In genomic region chr7:150046290-150047194, GRCh38 we compare ENCODE assay signal across 7 cellular contexts.
DNase-seq lines count a peak whose midpoint lies in the region; TF ChIP-seq lines count a peak whose summit lies in the region.
"Not testable (repeated sequence)": the region's sequence is repeated elsewhere in the genome, so short reads cannot be mapped to it uniquely, and the experiment has no call there.

No MANE protein-coding gene starts in this region.

- not testable (repeated sequence) for H3K9me3 Mint-ChIP-seq in T-helper 2 cell treated with Interferon-gamma antibody and Interleukin-4, amounts not matched to agents 5 μg/mL and 100 μg/mL, for 36 hours; activated T-helper 2 cell treated with anti-CD3 and anti-CD28 coated beads, Interferon-gamma antibody, Interleukin-2, Interleukin-4, amounts not matched to agents 10 μg/mL and 5 μg/mL and 100 μg/mL, durations not matched to agents 14 hours and 24 hours and 36 hours; chondrocyte (ENCODE audit: low read depth); neural crest cell

- H3K4me1 ChIP-seq in iPS-20b (ENCODE audit: insufficient read depth, low read length): not testable (repeated sequence)

- H3K4me3 Mint-ChIP-seq in T-helper 2 cell treated with Interferon-gamma antibody and Interleukin-4, amounts not matched to agents 5 μg/mL and 100 μg/mL, for 36 hours: peak overlapping the region; percentile 53
- peak overlapping the region; percentile 47 for H3K4me3 Mint-ChIP-seq in activated T-helper 2 cell treated with anti-CD3 and anti-CD28 coated beads, Interferon-gamma antibody, Interleukin-2, Interleukin-4, amounts not matched to agents 10 μg/mL and 5 μg/mL and 100 μg/mL, durations not matched to agents 14 hours and 24 hours and 36 hours (ENCODE audit: low read depth)
- peak overlapping the region; percentile 51 for H3K4me3 Mint-ChIP-seq in chondrocyte (ENCODE audit: unreplicated experiment)
- peak overlapping the region; percentile 78 for H3K4me3 Mint-ChIP-seq in neural crest cell

- not testable (repeated sequence) for H3K9ac ChIP-seq in iPS-20b (ENCODE audit: low read depth, low read length)

- intact Hi-C loops in activated T-helper 2 cell treated with anti-CD3 and anti-CD28 coated beads, Interferon-gamma antibody, Interleukin-2, Interleukin-4, amounts not matched to agents 10 μg/mL and 5 μg/mL and 100 μg/mL, durations not matched to agents 14 hours and 24 hours and 36 hours (cut with micrococcal nuclease): loop anchor here (5.0 kb wide), 1 partner anchor 164 kb away; no protein-coding TSS in a partner anchor

- H3K27me3 ChIP-seq in iPS-20b (ENCODE audit: insufficient read depth, low read length): peaks cover 46% of the 10 kb centered on the region

- in situ Hi-C loops in KBM-7 (cut with MboI; ENCODE audit: low pct_unique_long_range_greater_than_20kb, low sequenced_read_pairs): not testable (repeated sequence)

- not testable (repeated sequence) for H3K4me1 Mint-ChIP-seq in T-helper 2 cell treated with Interferon-gamma antibody and Interleukin-4, amounts not matched to agents 5 μg/mL and 100 μg/mL, for 36 hours (ENCODE audit: low read depth); activated T-helper 2 cell treated with anti-CD3 and anti-CD28 coated beads, Interferon-gamma antibody, Interleukin-2, Interleukin-4, amounts not matched to agents 10 μg/mL and 5 μg/mL and 100 μg/mL, durations not matched to agents 14 hours and 24 hours and 36 hours (ENCODE audit: low read depth); neural crest cell
- H3K4me1 Mint-ChIP-seq in chondrocyte (ENCODE audit: low read depth): peaks cover 12% of the 10 kb centered on the region

- peak; percentile 84 for DNase-seq in DMS 273 (lab: John Stamatoyannopoulos, UW; ENCODE audit: unreplicated experiment)
- DNase-seq in KBM-7: peak; percentile 31
- DNase-seq in T-helper 2 cell treated with Interferon-gamma antibody and Interleukin-4, amounts not matched to agents 5 μg/mL and 100 μg/mL, for 36 hours (ENCODE audit: low spot score); activated T-helper 2 cell treated with anti-CD3 and anti-CD28 coated beads, Interferon-gamma antibody, Interleukin-2, Interleukin-4, amounts not matched to agents 10 μg/mL and 5 μg/mL and 100 μg/mL, durations not matched to agents 14 hours and 24 hours and 36 hours (ENCODE audit: low spot score); chondrocyte (ENCODE audit: low spot score); neural crest cell (ENCODE audit: low read depth, low spot score): not testable (repeated sequence)

- H3K27ac Mint-ChIP-seq in T-helper 2 cell treated with Interferon-gamma antibody and Interleukin-4, amounts not matched to agents 5 μg/mL and 100 μg/mL, for 36 hours; activated T-helper 2 cell treated with anti-CD3 and anti-CD28 coated beads, Interferon-gamma antibody, Interleukin-2, Interleukin-4, amounts not matched to agents 10 μg/mL and 5 μg/mL and 100 μg/mL, durations not matched to agents 14 hours and 24 hours and 36 hours; chondrocyte (ENCODE audit: unreplicated experiment); neural crest cell (ENCODE audit: unreplicated experiment): not testable (repeated sequence)

- not testable (repeated sequence) for H3K9me3 ChIP-seq in iPS-20b (ENCODE audit: insufficient read depth, low read depth, low read length)

- H3K36me3 ChIP-seq in iPS-20b (ENCODE audit: insufficient read depth, low read depth, low read length): not testable (repeated sequence)

- H3K36me3 Mint-ChIP-seq in T-helper 2 cell treated with Interferon-gamma antibody and Interleukin-4, amounts not matched to agents 5 μg/mL and 100 μg/mL, for 36 hours (ENCODE audit: low read depth); activated T-helper 2 cell treated with anti-CD3 and anti-CD28 coated beads, Interferon-gamma antibody, Interleukin-2, Interleukin-4, amounts not matched to agents 10 μg/mL and 5 μg/mL and 100 μg/mL, durations not matched to agents 14 hours and 24 hours and 36 hours (ENCODE audit: low read depth); chondrocyte (ENCODE audit: low read depth); neural crest cell (ENCODE audit: low read depth): not testable (repeated sequence)

- H3K27me3 Mint-ChIP-seq in T-helper 2 cell treated with Interferon-gamma antibody and Interleukin-4, amounts not matched to agents 5 μg/mL and 100 μg/mL, for 36 hours (ENCODE audit: low read depth): peaks cover 40% of the 10 kb centered on the region
- H3K27me3 Mint-ChIP-seq in activated T-helper 2 cell treated with anti-CD3 and anti-CD28 coated beads, Interferon-gamma antibody, Interleukin-2, Interleukin-4, amounts not matched to agents 10 μg/mL and 5 μg/mL and 100 μg/mL, durations not matched to agents 14 hours and 24 hours and 36 hours (ENCODE audit: low read depth): peaks cover 36% of the 10 kb centered on the region
- H3K27me3 Mint-ChIP-seq in chondrocyte (ENCODE audit: low read depth) (peaks cover 18% of the 10 kb centered on the region), neural crest cell (ENCODE audit: low read depth) (peaks cover 59% of the 10 kb centered on the region)

- not testable (repeated sequence) for H3K27ac ChIP-seq in iPS-20b (ENCODE audit: low read length)

- peak overlapping the region; percentile 43; the same call in 1 of the 2 replicates for H3K4me3 ChIP-seq in iPS-20b (ENCODE audit: low read length)

- peak; percentile 26 for TF ChIP-seq CTCF in chondrocyte (IDR thresholded peaks at IDR 0.05)
- not testable (repeated sequence) for TF ChIP-seq CTCF in neural crest cell (conservative IDR thresholded peaks at IDR 0.05)
